ENCODE assay signal across 23 cellular contexts in genomic region chr11:109695696-109696095, GRCh38.
DNase-seq lines count a peak whose midpoint lies in the region; ATAC-seq, FAIRE-seq and TF ChIP-seq lines count a peak whose summit lies in the region.
"Had no signal": no experiment of that assay in that cellular context is flagged by ENCODE, and none has a peak within 500 bp of the region (broad histone marks: within the 10 kb centered on the region; RNA-seq: fewer than 3 reads in every experiment).

No MANE protein-coding gene starts in this region.

- H3K9me3 Mint-ChIP-seq in astrocyte (ENCODE audit: unreplicated experiment), result peaks cover 19% of the 10 kb centered on the region
- peaks cover 2 to 10% (median 7%) of the 10 kb centered on the region in 7 donors for H3K9me3 Mint-ChIP-seq in CD14-positive monocyte

- H3K27ac Mint-ChIP-seq in astrocyte (ENCODE audit: unreplicated experiment), result peak overlapping the region; percentile 70
- H3K27ac Mint-ChIP-seq in CD14-positive monocyte, result no peak overlapping the region
- H3K27ac Mint-ChIP-seq: activated CD4-positive, alpha-beta memory T cell treated with anti-CD3 and anti-CD28 coated beads for 36 hours; naive thymus-derived CD8-positive, alpha-beta T cell had no signal

- no peaks in the 10 kb centered on the region for H3K4me1 ChIP-seq in astrocyte (ENCODE audit: insufficient read depth, low read length)
- no peaks in the 10 kb centered on the region for H3K4me1 ChIP-seq in upper lobe of left lung
- H3K4me1 ChIP-seq: right atrium auricular region, stomach, transverse colon had no signal

- intact Hi-C loops in CD14-positive monocyte (cut with micrococcal nuclease), result no loop called here

- H3K27ac ChIP-seq in astrocyte (ENCODE audit: low read depth, low read length), result no peak overlapping the region
- no peak overlapping the region for H3K27ac ChIP-seq in upper lobe of left lung
- H3K27ac ChIP-seq: dorsolateral prefrontal cortex, right atrium auricular region, stomach, transverse colon had no signal

- ATAC-seq in upper lobe of left lung (ENCODE audit: low FRiP score in 2 of 2) (no peak), HG03354 (IDR thresholded peaks at IDR 0.05; ENCODE audit: poor library complexity, severe bottlenecking, unreplicated experiment) (no peak)
- ATAC-seq: naive thymus-derived CD8-positive, alpha-beta T cell had no signal

- H3K36me3 Mint-ChIP-seq in astrocyte (ENCODE audit: low read depth, unreplicated experiment) (no peaks in the 10 kb centered on the region), CD14-positive monocyte (no peaks in the 10 kb centered on the region)
- H3K36me3 Mint-ChIP-seq: activated CD4-positive, alpha-beta memory T cell treated with anti-CD3 and anti-CD28 coated beads for 36 hours had no signal

- TF ChIP-seq POLR2A in upper lobe of left lung (IDR thresholded peaks at IDR 0.05), result no peak

- TF ChIP-seq EP300 in upper lobe of left lung (IDR thresholded peaks at IDR 0.05), result no peak

- no peaks in the 10 kb centered on the region for H3K27me3 ChIP-seq in astrocyte (ENCODE audit: insufficient read depth, low read length)
- H3K27me3 ChIP-seq in upper lobe of left lung, result no peaks in the 10 kb centered on the region
- H3K27me3 ChIP-seq: dorsolateral prefrontal cortex, right atrium auricular region, stomach, transverse colon had no signal

- H3K4me1 Mint-ChIP-seq in astrocyte (ENCODE audit: low read depth, unreplicated experiment) (peaks cover 3% of the 10 kb centered on the region), CD14-positive monocyte (no peaks in the 10 kb centered on the region)
- H3K4me1 Mint-ChIP-seq: naive thymus-derived CD8-positive, alpha-beta T cell had no signal

- H3K79me2 ChIP-seq in astrocyte (ENCODE audit: insufficient read depth, low read length), result no peaks in the 10 kb centered on the region

- H3K36me3 ChIP-seq in astrocyte (ENCODE audit: insufficient read depth, low read length) (no peaks in the 10 kb centered on the region), upper lobe of left lung (no peaks in the 10 kb centered on the region)
- H3K36me3 ChIP-seq: right atrium auricular region, stomach, transverse colon had no signal

- FAIRE-seq in astrocyte (lab: Jason Lieb, UNC), result no peak
- FAIRE-seq: endothelial cell of umbilical vein had no signal

- DNase-seq in HS-5 (ENCODE audit: low read depth), result peak; percentile 24
- peak; percentile 20 for DNase-seq in astrocyte (ENCODE audit: low read depth)
- peak; percentile 48 for DNase-seq in fibroblast of the aortic adventitia (ENCODE audit: low read depth)
- peak; percentile 76 for DNase-seq in stromal cell of bone marrow (ENCODE audit: low read depth)
- DNase-seq in NCI-H510A treated with DMSO at 0.1 percent for 48 hours (lab: John Stamatoyannopoulos, UW), result no peak
- DNase-seq in upper lobe of left lung, result no peak
- DNase-seq in CD14-positive monocyte (ENCODE audit: low spot score), result no peak
- DNase-seq: activated CD4-positive, alpha-beta memory T cell treated with anti-CD3 and anti-CD28 coated beads for 36 hours; activated CD4-positive, CD25-positive, alpha-beta regulatory T cell; activated gamma-delta T cell treated with Interleukin-2 at 50 U/mL for 16 hours; AML-193; central memory CD4-positive, alpha-beta T cell; dorsolateral prefrontal cortex; naive thymus-derived CD8-positive, alpha-beta T cell; NCI-H1417 treated with DMSO at 0.1 percent for 48 hours; NCI-H2171; NCI-H526; stomach; T-helper 9 cell; transverse colon had no signal

- H2AFZ ChIP-seq in astrocyte (ENCODE audit: low read depth, low read length), result no peak overlapping the region

- H3K9me3 ChIP-seq in astrocyte (ENCODE audit: insufficient read depth, low read depth, low read length) (peaks cover 10% of the 10 kb centered on the region), upper lobe of left lung (peaks cover 0 to 17% (median 0%) of the 10 kb centered on the region in 4 donors)
- H3K9me3 ChIP-seq: transverse colon had no signal

- WGBS in upper lobe of left lung, 2 donors, result 57 to 83% methylated on average over 4 of the region's 4 CpGs

- TF ChIP-seq CTCF in astrocyte (IDR thresholded peaks at IDR 0.05; ENCODE audit: insufficient read depth, low read depth, low read length) (no peak), fibroblast of the aortic adventitia (IDR thresholded peaks at IDR 0.05; ENCODE audit: insufficient read depth, low read length) (no peak), upper lobe of left lung (IDR thresholded peaks at IDR 0.05) (no peak), CD14-positive monocyte (IDR thresholded peaks at IDR 0.05) (no peak)

- no peaks in the 10 kb centered on the region for H3K27me3 Mint-ChIP-seq in astrocyte (ENCODE audit: low read depth, unreplicated experiment)
- H3K27me3 Mint-ChIP-seq in CD14-positive monocyte (ENCODE audit: low read depth in 3 of 3), result peaks cover 0 to 9% (median 1%) of the 10 kb centered on the region in 3 donors
- H3K27me3 Mint-ChIP-seq: activated CD4-positive, alpha-beta memory T cell treated with anti-CD3 and anti-CD28 coated beads for 36 hours had no signal

- H3K4me3 Mint-ChIP-seq in astrocyte (ENCODE audit: unreplicated experiment), result no peak overlapping the region
- no peak overlapping the region for H3K4me3 Mint-ChIP-seq in CD14-positive monocyte
- H3K4me3 Mint-ChIP-seq: activated CD4-positive, alpha-beta memory T cell treated with anti-CD3 and anti-CD28 coated beads for 36 hours; naive thymus-derived CD8-positive, alpha-beta T cell had no signal

- no peaks in the 10 kb centered on the region for H4K20me1 ChIP-seq in astrocyte (ENCODE audit: insufficient read depth, low read length)

- H3K4me3 ChIP-seq in astrocyte (ENCODE audit: insufficient read depth, low read depth, low read length) (no peak overlapping the region), fibroblast of the aortic adventitia (ENCODE audit: low read depth, low read length) (no peak overlapping the region), upper lobe of left lung (no peak overlapping the region)
- H3K4me3 ChIP-seq: dorsolateral prefrontal cortex, right atrium auricular region, stomach, transverse colon had no signal

- H3K9ac ChIP-seq in astrocyte (ENCODE audit: low read length), result no peak overlapping the region

- H3K4me2 ChIP-seq in astrocyte (ENCODE audit: low read length), result no peak overlapping the region

Comparison
In these comparisons a context has a peak if more than half of its experiments do, and no peak if none do; other contexts are left out.
1. DNase-seq: peak in HS-5 (single experiment), astrocyte (single experiment), fibroblast of the aortic adventitia (single experiment) and stromal cell of bone marrow (single experiment); none in NCI-H510A treated with DMSO at 0.1 percent for 48 hours (single experiment), upper lobe of left lung (0 of 2) and CD14-positive monocyte (single experiment).